ENCODE assay signal across 1 cellular context in genomic region chr3:51671090-51672082, GRCh38.
TF ChIP-seq lines count a peak whose summit lies in the region.

Gene TEX264, plus strand, starts transcription at chr3:51671252. Its CDS starts 3,053 bp downstream, at chr3:51674305.

TF ChIP-seq in HepG2, 621 proteins besides CTCF, POLR2A, EP300 and RAD21 (continued from another document and continues in another):
- peak; percentile 80 for TF ChIP-seq ZNF18 (CRISPR knock-in tag; IDR thresholded peaks at IDR 0.05; ENCODE audit: insufficient replicate concordance)
- TF ChIP-seq ZNF264 (CRISPR knock-in tag; IDR thresholded peaks at IDR 0.05): 0 out of 2 replicates have a peak, but pooled peaks have one; percentile 37
- TF ChIP-seq JUN (CRISPR knock-in tag; IDR thresholded peaks at IDR 0.05): no peak
- 0 out of 2 replicates have a peak, but pooled peaks have one; percentile 33 for TF ChIP-seq FOXO4 (CRISPR knock-in tag; conservative IDR thresholded peaks at IDR 0.05)
- TF ChIP-seq ZNF703 (CRISPR knock-in tag; IDR thresholded peaks at IDR 0.05; ENCODE audit: borderline replicate concordance): peak; percentile 57; the same call in 1 of the 2 replicates
- TF ChIP-seq ZNF354B (CRISPR knock-in tag; IDR thresholded peaks at IDR 0.05): no peak
- no peak for TF ChIP-seq SMAD3 (CRISPR knock-in tag; IDR thresholded peaks at IDR 0.05)
- peak; percentile 60; the same call in 1 of the 2 replicates for TF ChIP-seq ZNF609 (CRISPR knock-in tag; IDR thresholded peaks at IDR 0.05; ENCODE audit: borderline replicate concordance)
- no peak for TF ChIP-seq HBP1 (CRISPR knock-in tag; IDR thresholded peaks at IDR 0.05; ENCODE audit: low read depth)
- 0 out of 2 replicates have a peak, but pooled peaks have one; percentile 34 for TF ChIP-seq BRF2 (CRISPR knock-in tag; IDR thresholded peaks at IDR 0.05)
- TF ChIP-seq HDAC1 (CRISPR knock-in tag; IDR thresholded peaks at IDR 0.05): peak; percentile 63
- no peak for TF ChIP-seq AGO1 (IDR thresholded peaks at IDR 0.05; ENCODE audit: low read depth, low read length, poor library complexity, severe bottlenecking)
- TF ChIP-seq XRCC5 (optimal IDR thresholded peaks at IDR 0.05; ENCODE audit: low read length): peak; percentile 50
- peak; percentile 55 for TF ChIP-seq RBM39 (IDR thresholded peaks at IDR 0.05; ENCODE audit: low read depth, low read length, poor library complexity, severe bottlenecking)
- TF ChIP-seq RFX3 (CRISPR knock-in tag; IDR thresholded peaks at IDR 0.05): peak; percentile 84; the same call in 1 of the 2 replicates
- no peak for TF ChIP-seq KLF15 (CRISPR knock-in tag; IDR thresholded peaks at IDR 0.05; ENCODE audit: borderline replicate concordance)
- TF ChIP-seq PRDM15 (CRISPR knock-in tag; IDR thresholded peaks at IDR 0.05): no peak; the same call in 1 of the 2 replicates
- TF ChIP-seq RFXAP (CRISPR knock-in tag; IDR thresholded peaks at IDR 0.05; ENCODE audit: borderline replicate concordance): 0 out of 2 replicates have a peak, but pooled peaks have one; percentile 9
- TF ChIP-seq IKZF5 (CRISPR knock-in tag; IDR thresholded peaks at IDR 0.05): peak; percentile 67
- no peak for TF ChIP-seq SMARCC2 (IDR thresholded peaks at IDR 0.05)
- TF ChIP-seq ZNF746 (CRISPR knock-in tag; IDR thresholded peaks at IDR 0.05): peak; percentile 80
- TF ChIP-seq ARID2 (CRISPR knock-in tag; IDR thresholded peaks at IDR 0.05; ENCODE audit: borderline replicate concordance): peak; percentile 67; the same call in 1 of the 2 replicates
- TF ChIP-seq MLLT10 (CRISPR knock-in tag; IDR thresholded peaks at IDR 0.05): no peak
- 0 out of 2 replicates have a peak, but pooled peaks have one; percentile 12 for TF ChIP-seq CENPT (CRISPR knock-in tag; IDR thresholded peaks at IDR 0.05; ENCODE audit: low read depth)
- TF ChIP-seq ZNF556 (CRISPR knock-in tag; IDR thresholded peaks at IDR 0.05; ENCODE audit: borderline replicate concordance): peak; percentile 79; the same call in 1 of the 2 replicates
- peak; percentile 22; the same call in 1 of the 2 replicates for TF ChIP-seq HES4 (CRISPR knock-in tag; IDR thresholded peaks at IDR 0.05; ENCODE audit: borderline replicate concordance)
- 0 out of 2 replicates have a peak, but pooled peaks have one; percentile 61 for TF ChIP-seq IRF1 (CRISPR knock-in tag; IDR thresholded peaks at IDR 0.05; ENCODE audit: low read depth)
- no peak for TF ChIP-seq SSRP1 (CRISPR knock-in tag; IDR thresholded peaks at IDR 0.05)
- TF ChIP-seq CBX2 (IDR thresholded peaks at IDR 0.05; ENCODE audit: low read depth, low read length): no peak
- TF ChIP-seq CBX2 (CRISPR knock-in tag; IDR thresholded peaks at IDR 0.05; ENCODE audit: low read depth): no peak
- TF ChIP-seq NFATC3 (CRISPR knock-in tag; IDR thresholded peaks at IDR 0.05): peak; percentile 38; the same call in 1 of the 2 replicates
- TF ChIP-seq FOXA3 (CRISPR knock-in tag; IDR thresholded peaks at IDR 0.05): no peak
- peak; percentile 90 for TF ChIP-seq ZBTB14 (CRISPR knock-in tag; IDR thresholded peaks at IDR 0.05)
- TF ChIP-seq ZNF615 (CRISPR knock-in tag; IDR thresholded peaks at IDR 0.05; ENCODE audit: borderline replicate concordance): 0 out of 2 replicates have a peak, but pooled peaks have one; percentile 82
- 0 out of 2 replicates have a peak, but pooled peaks have one; percentile 57 for TF ChIP-seq ISX (CRISPR knock-in tag; conservative IDR thresholded peaks at IDR 0.05)
- TF ChIP-seq ZNF788 (CRISPR knock-in tag; IDR thresholded peaks at IDR 0.05; ENCODE audit: borderline replicate concordance): peak; percentile 38; the same call in 1 of the 2 replicates
- peak; percentile 69; the same call in 1 of the 2 replicates for TF ChIP-seq FOXC1 (CRISPR knock-in tag; IDR thresholded peaks at IDR 0.05; ENCODE audit: borderline replicate concordance)
- 0 out of 2 replicates have a peak, but pooled peaks have one; percentile 38 for TF ChIP-seq ZNF629 (CRISPR knock-in tag; conservative IDR thresholded peaks at IDR 0.05)
- TF ChIP-seq ZNF20 (CRISPR knock-in tag; IDR thresholded peaks at IDR 0.05): no peak
- no peak for TF ChIP-seq ZNF337 (CRISPR knock-in tag; IDR thresholded peaks at IDR 0.05; ENCODE audit: borderline replicate concordance, low read depth)
- TF ChIP-seq ZNF33A (CRISPR knock-in tag; IDR thresholded peaks at IDR 0.05; ENCODE audit: borderline replicate concordance): no peak
- TF ChIP-seq TEAD2 (CRISPR knock-in tag; IDR thresholded peaks at IDR 0.05): no peak
- no peak for TF ChIP-seq ZNF569 (CRISPR knock-in tag; IDR thresholded peaks at IDR 0.05; ENCODE audit: borderline replicate concordance)
